1 cellular context compared by ENCODE assay signal in genomic region chr22:37229012-37229804, GRCh38.
TF ChIP-seq lines count a peak whose summit lies in the region.

No MANE protein-coding gene starts in this region.

TF ChIP-seq in IMR-90, 13 proteins besides CTCF, POLR2A, EP300 and RAD21 (continued from another document):
- TF ChIP-seq MAZ (IDR thresholded peaks at IDR 0.05; ENCODE audit: borderline replicate concordance, low read depth, low read length): 0 out of 2 replicates have a peak, but pooled peaks have one; percentile 13
- no peak for TF ChIP-seq MXI1 (IDR thresholded peaks at IDR 0.05; ENCODE audit: borderline replicate concordance, low read depth, low read length)
TF ChIP-seq in IMR-90: peak in this region for 2.
